Comparison of ENCODE assay signal across 8 cellular contexts in genomic region chr11:94545641-94546470, GRCh38. TPM values are rescaled to one million over a fixed set of nuclear protein-coding genes. Genes with fewer than 3 reads are reported as not detected.
A peak's percentile ranks its signal among the peaks of the same experiment; 100 is the strongest.
DNase-seq lines count a peak whose midpoint lies in the region; ATAC-seq and TF ChIP-seq lines count a peak whose summit lies in the region.
"Had no signal": no experiment of that assay in that cellular context is flagged by ENCODE, and none has a peak within 500 bp of the region (broad histone marks: within the 10 kb centered on the region; RNA-seq: fewer than 3 reads in every experiment).

No MANE protein-coding gene starts in this region.

- no peak for ATAC-seq in GM18502 (IDR thresholded peaks at IDR 0.05; ENCODE audit: poor library complexity, unreplicated experiment)

- TF ChIP-seq POLR2A in NB4 (IDR thresholded peaks at IDR 0.05; ENCODE audit: extremely low read depth, insufficient read length), result no peak

- peaks cover 26% of the 10 kb centered on the region for H3K4me1 ChIP-seq in A673 (ENCODE audit: insufficient read depth, low read length, poor library complexity, severe bottlenecking)

- H3K9me3 ChIP-seq in A673 (ENCODE audit: low read depth, low read length, poor library complexity, severe bottlenecking), result no peaks in the 10 kb centered on the region

- intact Hi-C loops in A673 (cut with micrococcal nuclease; ENCODE audit: unreplicated experiment), result no loop called here

- BruUV-seq in A673 (replicated peaks; lab: Mats Ljungman, UMichigan), result TSS peak; percentile 34

- CTCF ChIA-PET in A673 (lab: Charles Lee), result no interaction called here

- H3K36me3 ChIP-seq in A673 (ENCODE audit: insufficient read depth, low read length, poor library complexity, severe bottlenecking), result peaks cover 7% of the 10 kb centered on the region

- H3K4me3 ChIP-seq in A673 (ENCODE audit: low read depth, low read length, poor library complexity, severe bottlenecking) (peak overlapping the region; percentile 73), NB4 (ENCODE audit: low read depth, low read length) (peak overlapping the region; percentile 95), iPS-11a (ENCODE audit: low read depth, low read length) (peak overlapping the region; percentile 55)

- H3K27ac ChIP-seq in A673 (ENCODE audit: low read depth, low read length, poor library complexity, severe bottlenecking), result no peak overlapping the region

- POLR2A ChIA-PET in A673 (lab: Charles Lee; ENCODE audit: low non-redundant PET), result no interaction called here

- no peaks in the 10 kb centered on the region for H3K27me3 ChIP-seq in A673 (replicated peaks; ENCODE audit: insufficient read depth, low read depth, low read length, poor library complexity)

- TF ChIP-seq CTCF in A673 (conservative IDR thresholded peaks at IDR 0.05; ENCODE audit: low read depth, low read length) (no peak), NB4 (IDR thresholded peaks at IDR 0.05; ENCODE audit: low read depth, low read length) (no peak)

- DNase-seq in A673 (ENCODE audit: low spot score) (no peak), NB4 (ENCODE audit: low read depth) (peak; percentile 74), NCI-H1694 (lab: John Stamatoyannopoulos, UW) (no peak), cerebellar nuclear complex (lab: John Stamatoyannopoulos, UW) (no peak)
- DNase-seq: RPMI8226 had no signal

RNA-seq across cellular contexts. Expression of gene FUT4, which starts 2.1 kb away (rescaled TPM):
- 6.8 and 7.7 TPM in 2 replicates for total RNA-seq in A673 (2021)

RNA-seq across cellular contexts. Expression of gene PIWIL4, which starts 21.3 kb away (rescaled TPM):
- 1.6 and 2.5 TPM in 2 replicates for total RNA-seq in A673 (2021)

RNA-seq across cellular contexts. Expression of gene C11orf97, which starts 33.6 kb away (rescaled TPM):
- total RNA-seq in A673 (2021), result not detected in 2 replicates
- total RNA-seq: omental fat pad had no signal

RNA-seq across cellular contexts. Expression of gene ANKRD49, which starts 52.1 kb away (rescaled TPM):
- total RNA-seq in A673 (2021), result 14.6 and 15.5 TPM in 2 replicates

RNA-seq across cellular contexts. Expression of gene MRE11, which starts 52.2 kb away (rescaled TPM):
- total RNA-seq in A673 (2021), result 42.6 and 44.7 TPM in 2 replicates
